In genomic region chr17:63817736-63818385, GRCh38 we compare ENCODE assay signal across 15 cellular contexts. TPM values are rescaled to one million over a fixed set of nuclear protein-coding genes. Genes with fewer than 3 reads are reported as not detected.
A peak's percentile ranks its signal among the peaks of the same experiment; 100 is the strongest.
DNase-seq lines count a peak whose midpoint lies in the region; ATAC-seq and TF ChIP-seq lines count a peak whose summit lies in the region.
"Had no signal": no experiment of that assay in that cellular context is flagged by ENCODE, and none has a peak within 500 bp of the region (broad histone marks: within the 10 kb centered on the region; RNA-seq: fewer than 3 reads in every experiment).

No MANE protein-coding gene starts in this region.

- H3K4me3 ChIP-seq in breast epithelium (no peak overlapping the region), trophoblast cell (ENCODE audit: low read depth, low read length) (no peak overlapping the region)
- H3K4me3 ChIP-seq: stomach had no signal

- no peaks in the 10 kb centered on the region for H3K27me3 Mint-ChIP-seq in MCF 10A (ENCODE audit: insufficient read depth, unreplicated experiment)
- peaks cover 6% of the 10 kb centered on the region; the same call in 1 of the 2 replicates for H3K27me3 Mint-ChIP-seq in HFFc6 (ENCODE audit: insufficient read depth)
- no peaks in the 10 kb centered on the region for H3K27me3 Mint-ChIP-seq in activated naive CD8-positive, alpha-beta T cell treated with anti-CD3 and anti-CD28 coated beads for 36 hours

- no peak overlapping the region for H3K23ac ChIP-seq in trophoblast cell (ENCODE audit: low read length)

- H3K14ac ChIP-seq in trophoblast cell (ENCODE audit: low read length): no peak overlapping the region

- intact Hi-C loops in MCF 10A (cut with micrococcal nuclease): no loop called here
- intact Hi-C loops in breast epithelium (cut with DNase I; ENCODE audit: low total_unique reads): no loop called here

- ATAC-seq in HG03460 (IDR thresholded peaks at IDR 0.05; ENCODE audit: unreplicated experiment): no peak
- ATAC-seq: activated naive CD4-positive, alpha-beta T cell treated with anti-CD3 and anti-CD28 coated beads, Interleukin-2, amount 50 U/mL, for 72 hours; left cardiac atrium had no signal

- H3K27ac Mint-ChIP-seq in MCF 10A (ENCODE audit: low read depth, unreplicated experiment): no peak overlapping the region
- peak overlapping the region; percentile 3; the same call in 1 of the 2 replicates for H3K27ac Mint-ChIP-seq in HFFc6
- peak overlapping the region; percentile 25 for H3K27ac Mint-ChIP-seq in activated naive CD8-positive, alpha-beta T cell treated with anti-CD3 and anti-CD28 coated beads for 36 hours

- H3K4me1 ChIP-seq in breast epithelium (no peaks in the 10 kb centered on the region), trophoblast cell (ENCODE audit: control insufficient read depth in 1 of 2, insufficient read depth in 2 of 2, low read length in 2 of 2) (no peaks in the 10 kb centered on the region)

- DNase-seq in MCF 10A (ENCODE audit: unreplicated experiment): no peak
- no peak for DNase-seq in breast epithelium (ENCODE audit: low spot score in 2 of 2)
- no peak for DNase-seq in HFFc6
- DNase-seq in activated naive CD8-positive, alpha-beta T cell treated with anti-CD3 and anti-CD28 coated beads for 36 hours: no peak
- DNase-seq in trophoblast cell: no peak
- no peak for DNase-seq in activated CD8-positive, alpha-beta memory T cell treated with anti-CD3 and anti-CD28 coated beads, Interleukin-2, amount 50 U/mL, for 48 hours
- DNase-seq in NCI-H446 treated with DMSO at 0.1 percent for 48 hours (lab: John Stamatoyannopoulos, UW): no peak
- DNase-seq: COR-L47, left cardiac atrium, midbrain, NCI-H1417 treated with DMSO at 0.1 percent for 48 hours, OCI-M1, stomach had no signal

- H4K8ac ChIP-seq in trophoblast cell (ENCODE audit: low read depth, low read length): no peak overlapping the region

- H3K27ac ChIP-seq in breast epithelium: no peak overlapping the region
- H3K27ac ChIP-seq in trophoblast cell (ENCODE audit: low read depth, low read length): no peak overlapping the region
- H3K27ac ChIP-seq: stomach had no signal

- H3K4me1 Mint-ChIP-seq in MCF 10A (ENCODE audit: insufficient read depth, unreplicated experiment) (no peaks in the 10 kb centered on the region), HFFc6 (ENCODE audit: low read depth) (peaks cover 17% of the 10 kb centered on the region)
- peaks cover 12% of the 10 kb centered on the region for H3K4me1 Mint-ChIP-seq in activated naive CD8-positive, alpha-beta T cell treated with anti-CD3 and anti-CD28 coated beads for 36 hours

- no peak overlapping the region for H2AFZ ChIP-seq in trophoblast cell (ENCODE audit: insufficient read depth, low read length, poor library complexity)

- H3K36me3 ChIP-seq in breast epithelium (peaks cover 36% of the 10 kb centered on the region), trophoblast cell (ENCODE audit: control insufficient read depth in 1 of 2, insufficient read depth in 2 of 2, low read length in 2 of 2) (peaks cover 58 to 87% of the 10 kb centered on the region in 2 experiments)

- H3K18ac ChIP-seq in trophoblast cell (ENCODE audit: low read length): no peak overlapping the region

- H2AK5ac ChIP-seq in trophoblast cell (ENCODE audit: low read length): no peak overlapping the region

- peak overlapping the region; percentile 9 for H4K12ac ChIP-seq in trophoblast cell (ENCODE audit: low read depth, low read length)

- POLR2A ChIA-PET in MCF 10A (lab: Yijun Ruan, JAX): interaction anchor here (0.8 to 1.9 kb wide), 4 partner anchors 9 to 77 kb away, joined by 3 to 7 read pairs (median 5); partner anchors contain the start of gene PSMC5

- H3K36me3 Mint-ChIP-seq in MCF 10A (ENCODE audit: insufficient read depth, unreplicated experiment) (peaks cover 94% of the 10 kb centered on the region), HFFc6 (ENCODE audit: low read depth) (peaks cover 71% of the 10 kb centered on the region)
- peaks cover 43% of the 10 kb centered on the region for H3K36me3 Mint-ChIP-seq in activated naive CD8-positive, alpha-beta T cell treated with anti-CD3 and anti-CD28 coated beads for 36 hours

- no peak for TF ChIP-seq POLR2A in breast epithelium (IDR thresholded peaks at IDR 0.05)

- WGBS in trophoblast cell (ENCODE audit: extremely low coverage, insufficient coverage, insufficient read length): no CpG with 5 or more reads among the region's 27 CpGs

- BruUV-seq in MCF 10A (replicated peaks; lab: Mats Ljungman, UMichigan): TSS peak; percentile 62

- H3K27me3 ChIP-seq in breast epithelium (no peaks in the 10 kb centered on the region), trophoblast cell (ENCODE audit: insufficient read depth, low read length) (no peaks in the 10 kb centered on the region)
- H3K27me3 ChIP-seq: stomach had no signal

- no peaks in the 10 kb centered on the region for H3K79me1 ChIP-seq in trophoblast cell (ENCODE audit: low read length)

- H4K91ac ChIP-seq in trophoblast cell (ENCODE audit: low read depth, low read length): no peak overlapping the region

- no peaks in the 10 kb centered on the region for H3K79me2 ChIP-seq in trophoblast cell (ENCODE audit: control insufficient read depth, insufficient read depth, low read length, poor library complexity)

- TF ChIP-seq CTCF in MCF 10A (IDR thresholded peaks at IDR 0.05; ENCODE audit: unreplicated experiment): no peak
- no peak for TF ChIP-seq CTCF in breast epithelium (IDR thresholded peaks at IDR 0.05)
- TF ChIP-seq CTCF in HFFc6 (IDR thresholded peaks at IDR 0.05): no peak

- CTCF ChIA-PET in MCF 10A (lab: Yijun Ruan, JAX): interaction anchor here (1.6 kb wide), 1 partner anchor 12 kb away, joined by 5 read pairs; no protein-coding TSS in a partner anchor

- H3K4me3 Mint-ChIP-seq in MCF 10A (ENCODE audit: unreplicated experiment): no peak overlapping the region
- H3K4me3 Mint-ChIP-seq in HFFc6: no peak overlapping the region
- H3K4me3 Mint-ChIP-seq in activated naive CD8-positive, alpha-beta T cell treated with anti-CD3 and anti-CD28 coated beads for 36 hours: peak overlapping the region; percentile 2

- no peak overlapping the region for H3K4me2 ChIP-seq in trophoblast cell (ENCODE audit: low read length)

- H2BK120ac ChIP-seq in trophoblast cell (ENCODE audit: insufficient read depth, low read length, poor library complexity): no peak overlapping the region

- H3K9ac ChIP-seq in trophoblast cell (ENCODE audit: low read length): no peak overlapping the region

- H3K9me3 ChIP-seq in breast epithelium (no peaks in the 10 kb centered on the region), trophoblast cell (ENCODE audit: insufficient read depth, low read depth, low read length) (no peaks in the 10 kb centered on the region)
- H3K9me3 ChIP-seq: stomach had no signal

- no peaks in the 10 kb centered on the region for H3K9me3 Mint-ChIP-seq in MCF 10A (ENCODE audit: unreplicated experiment)
- no peaks in the 10 kb centered on the region for H3K9me3 Mint-ChIP-seq in HFFc6
- H3K9me3 Mint-ChIP-seq in activated naive CD8-positive, alpha-beta T cell treated with anti-CD3 and anti-CD28 coated beads for 36 hours: no peaks in the 10 kb centered on the region
- H3K9me3 Mint-ChIP-seq: activated naive CD4-positive, alpha-beta T cell treated with anti-CD3 and anti-CD28 coated beads, Interleukin-2, amount 50 U/mL, for 72 hours had no signal

- no peak overlapping the region for H3K4ac ChIP-seq in trophoblast cell (ENCODE audit: low read depth, low read length)

- H2BK5ac ChIP-seq in trophoblast cell (ENCODE audit: low read depth, low read length, poor library complexity): no peak overlapping the region

- H2BK12ac ChIP-seq in trophoblast cell (ENCODE audit: low read length): no peak overlapping the region

RNA-seq across cellular contexts. Expression of gene PSMC5, which starts 9.4 kb away (rescaled TPM):
- 148 and 151 TPM in 2 replicates for total RNA-seq in MCF 10A (2022)
- total RNA-seq in breast epithelium: 100 to 1,000 TPM in 2 of 3 donors, 10 to 100 TPM in 1; 98.3 to 110 (median 104) TPM
- total RNA-seq in HFFc6 (2021; fragmentation: NEBNext Ultra II Directional; extraction: Animal tissue kit (Norgen Biotek cat#: 25700)): 100 to 1,000 TPM; 156 to 206 (median 179) TPM
- total RNA-seq in activated naive CD8-positive, alpha-beta T cell treated with anti-CD3 and anti-CD28 coated beads for 36 hours: 100 to 1,000 TPM; 178 to 187 TPM
- polyA plus RNA-seq in trophoblast cell (2013): 115 and 118 TPM in 2 replicates

RNA-seq across cellular contexts. Expression of gene FTSJ3, which starts 9.6 kb away (rescaled TPM):
- total RNA-seq in MCF 10A (2022) (36.7 and 49.5 TPM in 2 replicates), breast epithelium (10 to 100 TPM; 55.4 to 78.7 (median 59.1) TPM)
- 10 to 100 TPM; 43.2 to 55.1 (median 47.5) TPM for total RNA-seq in HFFc6 (2021; fragmentation: NEBNext Ultra II Directional; extraction: Animal tissue kit (Norgen Biotek cat#: 25700))
- 10 to 100 TPM; 91.2 to 91.5 TPM for total RNA-seq in activated naive CD8-positive, alpha-beta T cell treated with anti-CD3 and anti-CD28 coated beads for 36 hours
- 31.9 and 33.0 TPM in 2 replicates for polyA plus RNA-seq in trophoblast cell (2013)

RNA-seq across cellular contexts. Expression of gene SMARCD2, which starts 24.6 kb away (rescaled TPM):
- total RNA-seq in MCF 10A (2022) (43.7 and 54.6 TPM in 2 replicates), breast epithelium (100 to 1,000 TPM; 142 to 210 (median 192) TPM)
- 10 to 100 TPM; 45.9 to 53.5 (median 48.7) TPM for total RNA-seq in HFFc6 (2021; fragmentation: NEBNext Ultra II Directional; extraction: Animal tissue kit (Norgen Biotek cat#: 25700))
- 10 to 100 TPM; 91.6 to 93.5 TPM for total RNA-seq in activated naive CD8-positive, alpha-beta T cell treated with anti-CD3 and anti-CD28 coated beads for 36 hours
- polyA plus RNA-seq in trophoblast cell (2013): 41.9 and 43.4 TPM in 2 replicates

RNA-seq across cellular contexts. Expression of gene DDX42, which starts 43.9 kb away (rescaled TPM):
- total RNA-seq in MCF 10A (2022): 137 and 144 TPM in 2 replicates
- total RNA-seq in breast epithelium: 100 to 1,000 TPM; 131 to 139 (median 139) TPM
- 10 to 100 TPM; 76.2 to 88.4 (median 80.2) TPM for total RNA-seq in HFFc6 (2021; fragmentation: NEBNext Ultra II Directional; extraction: Animal tissue kit (Norgen Biotek cat#: 25700))
- 100 to 1,000 TPM; 105 to 107 TPM for total RNA-seq in activated naive CD8-positive, alpha-beta T cell treated with anti-CD3 and anti-CD28 coated beads for 36 hours
- 54.6 and 57.5 TPM in 2 replicates for polyA plus RNA-seq in trophoblast cell (2013)

RNA-seq across cellular contexts. Expression of gene CCDC47, which starts 44.5 kb away (rescaled TPM):
- total RNA-seq in MCF 10A (2022) (86.4 and 114 TPM in 2 replicates), breast epithelium (10 to 100 TPM; 54.1 to 89.5 (median 81.7) TPM)
- 10 to 100 TPM; 70.5 to 83.2 (median 74.8) TPM for total RNA-seq in HFFc6 (2021; fragmentation: NEBNext Ultra II Directional; extraction: Animal tissue kit (Norgen Biotek cat#: 25700))
- total RNA-seq in activated naive CD8-positive, alpha-beta T cell treated with anti-CD3 and anti-CD28 coated beads for 36 hours: 10 to 100 TPM; 91.6 to 93.5 TPM
- 77.1 and 78.4 TPM in 2 replicates for polyA plus RNA-seq in trophoblast cell (2013)
